Comparison of ENCODE assay signal across 8 cellular contexts in the genomic region with DNA sequence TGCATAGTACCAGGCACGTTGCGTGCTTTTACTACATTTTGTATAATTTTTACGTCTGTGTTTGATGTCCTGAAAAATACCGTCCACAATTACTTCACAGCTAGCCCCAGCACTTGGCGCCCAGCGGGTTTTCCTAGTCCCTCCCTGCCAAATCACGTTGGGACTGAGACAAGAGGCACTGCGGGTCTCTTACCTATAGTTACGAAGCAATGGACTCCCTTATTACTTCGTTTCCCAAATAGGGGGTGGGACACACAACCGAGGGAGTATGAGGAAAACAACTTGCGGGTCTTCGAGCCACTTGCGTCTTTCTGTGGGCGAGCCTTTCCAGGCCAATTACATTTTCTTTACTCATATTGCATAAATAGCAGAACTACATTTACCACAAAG. TPM values are rescaled to one million over a fixed set of nuclear protein-coding genes. Genes with fewer than 3 reads are reported as not detected.
DNase-seq lines count a peak whose midpoint lies in the region; ATAC-seq, FAIRE-seq and TF ChIP-seq lines count a peak whose summit lies in the region.

No MANE protein-coding gene starts in this region.

- peak overlapping the region; percentile 93 for H3K9ac ChIP-seq in SK-N-MC (ENCODE audit: insufficient read length)
- H3K9ac ChIP-seq in endothelial cell of umbilical vein (replicated peaks; ENCODE audit: extremely low read depth, insufficient read depth, low read length), result peak overlapping the region; percentile 97

- no peak for FAIRE-seq in endothelial cell of umbilical vein (lab: Jason Lieb, UNC)

- TSS peak; percentile 87 for BruUV-seq in endothelial cell of umbilical vein (replicated peaks; lab: Mats Ljungman, UMichigan)

- peak overlapping the region; percentile 91 for H2AFZ ChIP-seq in endothelial cell of umbilical vein (ENCODE audit: low read depth, low read length)

- H3K36me3 ChIP-seq in SK-N-MC (ENCODE audit: insufficient read depth, low read length) (no peaks in the 10 kb centered on the region), endothelial cell of umbilical vein (ENCODE audit: control insufficient read depth in 2 of 2, extremely low read depth in 1 of 2, insufficient read depth in 2 of 2, low read length in 2 of 2) (no peaks in the 10 kb centered on the region)

- DNase-seq in T-helper 1 cell, result no peak
- DNase-seq in SK-N-MC (ENCODE audit: low read depth, low spot score), result no peak
- no peak for DNase-seq in endothelial cell of umbilical vein (ENCODE audit: low read depth, low spot score)
- no peak for DNase-seq in T-helper 9 cell
- DNase-seq in NCI-H187 treated with DMSO at 0.1 percent for 48 hours (lab: John Stamatoyannopoulos, UW), result no peak

- intact Hi-C loops in endothelial cell of umbilical vein (cut with micrococcal nuclease), result no loop called here

- H3K27ac Mint-ChIP-seq in T-helper 1 cell treated with Interleukin-12 subunit alpha and Interleukin-12 subunit beta and Interleukin-4 antibody, amounts not matched to agents 30 μg/mL and 1 μg/mL, for 36 hours, result peak overlapping the region; percentile 89
- H3K27ac Mint-ChIP-seq in nephron, result peak overlapping the region; percentile 99 to 100 (median 99)

- H3K36me3 Mint-ChIP-seq in T-helper 1 cell treated with Interleukin-12 subunit alpha and Interleukin-12 subunit beta and Interleukin-4 antibody, amounts not matched to agents 30 μg/mL and 1 μg/mL, for 36 hours (ENCODE audit: low read depth), result no peaks in the 10 kb centered on the region
- H3K36me3 Mint-ChIP-seq in nephron (ENCODE audit: low read depth), result no peaks in the 10 kb centered on the region

- peaks cover 26% of the 10 kb centered on the region for H3K4me1 Mint-ChIP-seq in T-helper 1 cell treated with Interleukin-12 subunit alpha and Interleukin-12 subunit beta and Interleukin-4 antibody, amounts not matched to agents 30 μg/mL and 1 μg/mL, for 36 hours (ENCODE audit: low read depth)
- H3K4me1 Mint-ChIP-seq in nephron, result peaks cover 27% of the 10 kb centered on the region

- H3K4me2 ChIP-seq in endothelial cell of umbilical vein (ENCODE audit: insufficient read depth, low read length), result peak overlapping the region; percentile 95

- POLR2A ChIA-PET in endothelial cell of umbilical vein (lab: Charles Lee), result no interaction called here

- no peaks in the 10 kb centered on the region for H3K9me3 Mint-ChIP-seq in T-helper 1 cell treated with Interleukin-12 subunit alpha and Interleukin-12 subunit beta and Interleukin-4 antibody, amounts not matched to agents 30 μg/mL and 1 μg/mL, for 36 hours
- no peaks in the 10 kb centered on the region for H3K9me3 Mint-ChIP-seq in nephron

- CTCF ChIA-PET in endothelial cell of umbilical vein (lab: Charles Lee), result interaction anchor here (0.6 to 1.8 kb wide), 6 partner anchors 9 to 437 kb away, joined by 3 to 18 read pairs (median 6); no protein-coding TSS in a partner anchor

- H4K20me1 ChIP-seq in endothelial cell of umbilical vein (replicated peaks; ENCODE audit: control insufficient read depth, extremely low read depth, insufficient read depth, low read length), result no peaks in the 10 kb centered on the region

- H3K79me2 ChIP-seq in endothelial cell of umbilical vein (ENCODE audit: control insufficient read depth, insufficient read depth, low read length), result peaks cover 26% of the 10 kb centered on the region

- H3K9me3 ChIP-seq in SK-N-MC (ENCODE audit: low read depth, low read length) (no peaks in the 10 kb centered on the region), endothelial cell of umbilical vein (replicated peaks; ENCODE audit: control insufficient read depth, insufficient read depth, low read length) (no peaks in the 10 kb centered on the region)

- no peak for TF ChIP-seq POLR2A in endothelial cell of umbilical vein (IDR thresholded peaks at IDR 0.05; ENCODE audit: low read depth, low read length)

- peak overlapping the region; percentile 89; the same call in 1 of the 2 replicates for H3K27ac ChIP-seq in SK-N-MC
- H3K27ac ChIP-seq in endothelial cell of umbilical vein (ENCODE audit: insufficient read depth, low read depth, low read length), result peak overlapping the region; percentile 93

- H3K27me3 ChIP-seq in endothelial cell of umbilical vein (ENCODE audit: control insufficient read depth in 2 of 2, insufficient read depth in 2 of 2, low read length in 2 of 2), result no peaks in the 10 kb centered on the region

- peak overlapping the region; percentile 89 for H3K4me3 Mint-ChIP-seq in T-helper 1 cell treated with Interleukin-12 subunit alpha and Interleukin-12 subunit beta and Interleukin-4 antibody, amounts not matched to agents 30 μg/mL and 1 μg/mL, for 36 hours
- H3K4me3 Mint-ChIP-seq in nephron, result peak overlapping the region; percentile 89 to 98 (median 93)

- no peak for TF ChIP-seq CTCF in endothelial cell of umbilical vein (IDR thresholded peaks at IDR 0.05; ENCODE audit: extremely low read depth in 1 of 2, insufficient read depth in 1 of 2, low read depth in 1 of 2, low read length in 2 of 2)
- no peak for TF ChIP-seq CTCF in nephron (IDR thresholded peaks at IDR 0.05; ENCODE audit: unreplicated experiment in 3 of 3)

- ATAC-seq in HG03025 (IDR thresholded peaks at IDR 0.05; ENCODE audit: low FRiP score, unreplicated experiment), result no peak

- peaks cover 18% of the 10 kb centered on the region for H3K4me1 ChIP-seq in endothelial cell of umbilical vein (ENCODE audit: control insufficient read depth, extremely low read depth, insufficient read depth, low read length)

- H3K4me3 ChIP-seq in SK-N-MC (peak overlapping the region; percentile 86), endothelial cell of umbilical vein (replicated peaks in 1 of 3; ENCODE audit: insufficient read depth in 1 of 3, low read depth in 1 of 3, low read length in 3 of 3) (peak overlapping the region; percentile 38 to 85 (median 51))

- H3K27me3 Mint-ChIP-seq in T-helper 1 cell treated with Interleukin-12 subunit alpha and Interleukin-12 subunit beta and Interleukin-4 antibody, amounts not matched to agents 30 μg/mL and 1 μg/mL, for 36 hours (ENCODE audit: low read depth), result peaks cover 4% of the 10 kb centered on the region
- peaks cover 3% of the 10 kb centered on the region for H3K27me3 Mint-ChIP-seq in nephron (ENCODE audit: low read depth)

- H3K9me1 ChIP-seq in endothelial cell of umbilical vein (replicated peaks; ENCODE audit: control insufficient read depth, extremely low read depth, insufficient read depth, low read length), result no peaks in the 10 kb centered on the region

- dilution Hi-C loops in endothelial cell of umbilical vein (cut with MboI; ENCODE audit: extremely low pct_ligation_motif_present, low sequenced_read_pairs), result no loop called here

TF ChIP-seq in endothelial cell of umbilical vein, 7 proteins besides CTCF, POLR2A, EP300 and RAD21:
- TF ChIP-seq EZH2 (IDR thresholded peaks at IDR 0.05; ENCODE audit: borderline replicate concordance, low read depth, low read length, severe bottlenecking) (no peak), FOS (IDR thresholded peaks at IDR 0.05; ENCODE audit: borderline replicate concordance, insufficient read depth, low read length) (no peak), JUN (IDR thresholded peaks at IDR 0.05; ENCODE audit: borderline replicate concordance, insufficient read depth, insufficient read length, low read depth) (no peak), GATA2 (IDR thresholded peaks at IDR 0.05; ENCODE audit: insufficient read depth, insufficient read length, low read depth, low read length) (no peak), MYC (IDR thresholded peaks at IDR 0.05; ENCODE audit: low read depth, low read length) (no peak), POLR2AphosphoS5 (IDR thresholded peaks at IDR 0.05; ENCODE audit: insufficient read depth, low read depth, low read length) (no peak)
- TF ChIP-seq, protein P1, sequence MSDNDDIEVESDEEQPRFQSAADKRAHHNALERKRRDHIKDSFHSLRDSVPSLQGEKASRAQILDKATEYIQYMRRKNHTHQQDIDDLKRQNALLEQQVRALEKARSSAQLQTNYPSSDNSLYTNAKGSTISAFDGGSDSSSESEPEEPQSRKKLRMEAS (IDR thresholded peaks at IDR 0.05; ENCODE audit: insufficient read depth, insufficient read length), result no peak
TF ChIP-seq in endothelial cell of umbilical vein: peak in this region for 0.

RNA-seq across cellular contexts. Expression of a gene that starts 0.6 kb away (rescaled TPM):
- 60.6 and 61.9 TPM in 2 replicates for total RNA-seq in endothelial cell of umbilical vein
- polyA plus RNA-seq in endothelial cell of umbilical vein, result 8.2 and 9.7 TPM in 2 replicates
- 21.4 and 22.3 TPM in 2 replicates for polyA plus RNA-seq in endothelial cell of umbilical vein (2011; cell fraction: cytosol; rRNA removed)
- polyA plus RNA-seq in endothelial cell of umbilical vein (2011; cell fraction: nucleus; rRNA removed), result 15.9 and 18.1 TPM in 2 replicates
- polyA plus RNA-seq in endothelial cell of umbilical vein (2012), result 31.3 and 64.7 TPM in 2 replicates
- 6.0 and 8.6 TPM in 2 replicates for polyA minus RNA-seq in endothelial cell of umbilical vein
- polyA minus RNA-seq in endothelial cell of umbilical vein (2011; cell fraction: cytosol; rRNA and poly(A)+ RNA removed), result 27.2 TPM
- polyA minus RNA-seq in endothelial cell of umbilical vein (2011; cell fraction: nucleus; rRNA and poly(A)+ RNA removed), result 28.2 and 35.4 TPM in 2 replicates
